In genomic region chr4:27668001-27668400, GRCh38 we compare ENCODE assay signal across 1 cellular context.
TF ChIP-seq lines count a peak whose summit lies in the region.

No MANE protein-coding gene starts in this region.

TF ChIP-seq in K562, 482 proteins besides CTCF, POLR2A, EP300 and RAD21 (continued from another document):
- TF ChIP-seq, protein P1, sequence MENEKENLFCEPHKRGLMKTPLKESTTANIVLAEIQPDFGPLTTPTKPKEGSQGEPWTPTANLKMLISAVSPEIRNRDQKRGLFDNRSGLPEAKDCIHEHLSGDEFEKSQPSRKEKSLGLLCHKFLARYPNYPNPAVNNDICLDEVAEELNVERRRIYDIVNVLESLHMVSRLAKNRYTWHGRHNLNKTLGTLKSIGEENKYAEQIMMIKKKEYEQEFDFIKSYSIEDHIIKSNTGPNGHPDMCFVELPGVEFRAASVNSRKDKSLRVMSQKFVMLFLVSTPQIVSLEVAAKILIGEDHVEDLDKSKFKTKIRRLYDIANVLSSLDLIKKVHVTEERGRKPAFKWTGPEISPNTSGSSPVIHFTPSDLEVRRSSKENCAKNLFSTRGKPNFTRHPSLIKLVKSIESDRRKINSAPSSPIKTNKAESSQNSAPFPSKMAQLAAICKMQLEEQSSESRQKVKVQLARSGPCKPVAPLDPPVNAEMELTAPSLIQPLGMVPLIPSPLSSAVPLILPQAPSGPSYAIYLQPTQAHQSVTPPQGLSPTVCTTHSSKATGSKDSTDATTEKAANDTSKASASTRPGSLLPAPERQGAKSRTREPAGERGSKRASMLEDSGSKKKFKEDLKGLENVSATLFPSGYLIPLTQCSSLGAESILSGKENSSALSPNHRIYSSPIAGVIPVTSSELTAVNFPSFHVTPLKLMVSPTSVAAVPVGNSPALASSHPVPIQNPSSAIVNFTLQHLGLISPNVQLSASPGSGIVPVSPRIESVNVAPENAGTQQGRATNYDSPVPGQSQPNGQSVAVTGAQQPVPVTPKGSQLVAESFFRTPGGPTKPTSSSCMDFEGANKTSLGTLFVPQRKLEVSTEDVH (IDR thresholded peaks at IDR 0.05; ENCODE audit: low read depth, partially characterized antibody), result no peak
- TF ChIP-seq CEBPG (CRISPR knock-in tag; IDR thresholded peaks at IDR 0.05), result no peak
- TF ChIP-seq CEBPG (tag; conservative IDR thresholded peaks at IDR 0.05 in 1 of 2, IDR thresholded peaks at IDR 0.05 in 1 of 2), result peak in 1 of 2 experiments; percentile 80; a peak in 2 of 4 replicates
- no peak for TF ChIP-seq SMAD4 (CRISPR knock-in tag; conservative IDR thresholded peaks at IDR 0.05)
